In the genomic region with DNA sequence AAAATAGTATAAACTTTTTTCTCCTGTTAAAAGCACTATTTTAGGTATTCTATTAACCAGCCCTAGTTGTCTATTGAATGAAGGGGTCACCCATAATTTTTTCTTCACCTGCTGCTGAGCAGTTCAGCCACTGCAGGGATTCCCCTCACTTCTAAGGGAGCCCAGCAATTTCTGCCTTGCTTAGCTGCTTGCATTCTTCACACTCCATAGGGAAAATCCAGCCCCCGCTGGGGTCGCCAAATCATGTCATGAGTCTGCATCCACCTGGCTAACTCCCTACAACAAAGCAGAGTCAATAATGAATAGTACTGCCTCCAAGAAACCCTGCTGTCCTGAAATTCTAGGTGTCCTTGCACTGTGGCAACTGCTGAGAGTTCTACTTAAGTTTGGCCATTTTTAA, we compare ENCODE assay signal across 37 cellular contexts.
"Had no signal": no experiment of that assay in that cellular context is flagged by ENCODE, and none has a peak within 500 bp of the region (broad histone marks: within the 10 kb centered on the region; RNA-seq: fewer than 3 reads in every experiment).

No MANE protein-coding gene starts in this region.

- H3K9me3 ChIP-seq: adrenal gland, body of pancreas, breast epithelium had no signal

- H3K4me1 Mint-ChIP-seq: activated CD4-positive, alpha-beta T cell treated with anti-CD3 and anti-CD28 coated beads for 36 hours; activated CD4-positive, alpha-beta T cell treated with anti-CD3 and anti-CD28 coated beads, Interleukin-2, amount 10 ng/mL, durations not matched to agents 24 days and 14 days; activated naive CD8-positive, alpha-beta T cell treated with anti-CD3 and anti-CD28 coated beads for 36 hours; activated T-helper 17 cell treated with anti-CD3 and anti-CD28 coated beads, Interleukin-2, amount 50 U/mL, for 72 hours had no signal

- H3K36me3 Mint-ChIP-seq: activated CD4-positive, alpha-beta memory T cell treated with anti-CD3 and anti-CD28 coated beads for 36 hours; activated naive CD8-positive, alpha-beta T cell treated with anti-CD3 and anti-CD28 coated beads for 36 hours had no signal

- H3K27ac Mint-ChIP-seq: activated CD4-positive, alpha-beta memory T cell treated with anti-CD3 and anti-CD28 coated beads for 36 hours; activated CD4-positive, alpha-beta T cell treated with anti-CD3 and anti-CD28 coated beads for 36 hours; activated CD4-positive, alpha-beta T cell treated with anti-CD3 and anti-CD28 coated beads, Interleukin-2, amount 10 ng/mL, durations not matched to agents 24 days and 14 days; activated CD8-positive, alpha-beta T cell treated with anti-CD3 and anti-CD28 coated beads for 36 hours; activated naive CD4-positive, alpha-beta T cell treated with anti-CD3 and anti-CD28 coated beads for 36 hours; activated naive CD4-positive, alpha-beta T cell treated with anti-CD3 and anti-CD28 coated beads, Interleukin-2, amount 50 U/mL, for 72 hours; activated naive CD8-positive, alpha-beta T cell treated with anti-CD3 and anti-CD28 coated beads for 36 hours; activated T-cell treated with anti-CD3 and anti-CD28 coated beads, Interleukin-2, amount 50 U/mL, for 72 hours; activated T-helper 1 cell treated with anti-CD3 and anti-CD28 coated beads, Interleukin-12 subunit alpha, Interleukin-12 subunit beta, Interleukin-2, Interleukin-4 antibody, amounts not matched to agents 30 ng/mL and 10 ng/mL and 1 ng/mL, durations not matched to agents 14 hours and 24 hours and 36 hours; activated T-helper 17 cell treated with anti-CD3 and anti-CD28 coated beads, Interleukin-2, amount 50 U/mL, for 72 hours; T-helper 1 cell treated with Interleukin-12 subunit alpha and Interleukin-12 subunit beta and Interleukin-4 antibody, amounts not matched to agents 30 μg/mL and 1 μg/mL, for 36 hours; T-helper 2 cell treated with Interferon-gamma antibody and Interleukin-4, amounts not matched to agents 5 μg/mL and 100 μg/mL, for 36 hours had no signal

- H3K4me3 ChIP-seq: adrenal gland, body of pancreas, breast epithelium had no signal

- H3K27me3 Mint-ChIP-seq: activated CD4-positive, alpha-beta memory T cell treated with anti-CD3 and anti-CD28 coated beads for 36 hours; activated CD4-positive, alpha-beta T cell treated with anti-CD3 and anti-CD28 coated beads for 36 hours; activated CD4-positive, alpha-beta T cell treated with anti-CD3 and anti-CD28 coated beads, Interleukin-2, amount 10 ng/mL, durations not matched to agents 24 days and 14 days; activated CD8-positive, alpha-beta T cell treated with anti-CD3 and anti-CD28 coated beads for 36 hours; activated naive CD8-positive, alpha-beta T cell treated with anti-CD3 and anti-CD28 coated beads for 36 hours; activated T-helper 17 cell treated with anti-CD3 and anti-CD28 coated beads, Interleukin-2, amount 50 U/mL, for 72 hours had no signal

- H3K4me3 Mint-ChIP-seq: activated CD4-positive, alpha-beta memory T cell treated with anti-CD3 and anti-CD28 coated beads for 36 hours; activated CD4-positive, alpha-beta T cell treated with anti-CD3 and anti-CD28 coated beads for 36 hours; activated CD4-positive, alpha-beta T cell treated with anti-CD3 and anti-CD28 coated beads, Interleukin-2, amount 10 ng/mL, durations not matched to agents 24 days and 14 days; activated CD8-positive, alpha-beta T cell treated with anti-CD3 and anti-CD28 coated beads for 36 hours; activated naive CD4-positive, alpha-beta T cell treated with anti-CD3 and anti-CD28 coated beads for 36 hours; activated naive CD8-positive, alpha-beta T cell treated with anti-CD3 and anti-CD28 coated beads for 36 hours; activated T-cell treated with anti-CD3 and anti-CD28 coated beads, Interleukin-2, amount 50 U/mL, for 4 hours; activated T-cell treated with anti-CD3 and anti-CD28 coated beads, Interleukin-2, amount 50 U/mL, for 72 hours; activated T-helper 1 cell treated with anti-CD3 and anti-CD28 coated beads, Interleukin-12 subunit alpha, Interleukin-12 subunit beta, Interleukin-2, Interleukin-4 antibody, amounts not matched to agents 30 ng/mL and 10 ng/mL and 1 ng/mL, durations not matched to agents 14 hours and 24 hours and 36 hours; activated T-helper 17 cell treated with anti-CD3 and anti-CD28 coated beads, Interleukin-2, amount 50 U/mL, for 72 hours; T-helper 1 cell treated with Interleukin-12 subunit alpha and Interleukin-12 subunit beta and Interleukin-4 antibody, amounts not matched to agents 30 μg/mL and 1 μg/mL, for 36 hours; T-helper 2 cell treated with Interferon-gamma antibody and Interleukin-4, amounts not matched to agents 5 μg/mL and 100 μg/mL, for 36 hours had no signal

- H3K36me3 ChIP-seq: adrenal gland, brain microvascular endothelial cell, breast epithelium had no signal

- H3K4me1 ChIP-seq: adrenal gland, body of pancreas, breast epithelium had no signal

- H3K27ac ChIP-seq: adrenal gland, body of pancreas, brain microvascular endothelial cell, breast epithelium, VCaP had no signal

- ATAC-seq: activated CD4-positive, alpha-beta T cell treated with anti-CD3 and anti-CD28 coated beads for 36 hours; activated CD4-positive, CD25-positive, alpha-beta regulatory T cell treated with anti-CD3 and anti-CD28 coated beads, Interleukin-2, amount 50 U/mL, for 24 hours; activated CD8-positive, alpha-beta T cell treated with anti-CD3 and anti-CD28 coated beads for 36 hours; activated naive CD4-positive, alpha-beta T cell treated with anti-CD3 and anti-CD28 coated beads, Interleukin-2, amount 50 U/mL, for 72 hours; activated T-cell treated with anti-CD3 and anti-CD28 coated beads, Interleukin-2, amount 50 U/mL, for 4 hours; activated T-cell treated with anti-CD3 and anti-CD28 coated beads, Interleukin-2, amount 50 U/mL, for 72 hours; activated T-helper 17 cell treated with anti-CD3 and anti-CD28 coated beads, Interleukin-2, amount 50 U/mL, for 72 hours; body of pancreas had no signal

- DNase-seq: activated CD4-positive, alpha-beta memory T cell treated with anti-CD3 and anti-CD28 coated beads for 36 hours; activated CD4-positive, alpha-beta T cell treated with anti-CD3 and anti-CD28 coated beads for 1 hour; activated CD4-positive, alpha-beta T cell treated with anti-CD3 and anti-CD28 coated beads for 36 hours; activated CD4-positive, alpha-beta T cell treated with anti-CD3 and anti-CD28 coated beads, Interleukin-2, amount 10 ng/mL, durations not matched to agents 24 days and 14 days; activated CD4-positive, alpha-beta T cell treated with anti-CD3 and anti-CD28 coated beads, Interleukin-2, amount 50 U/mL, for 1 hour; activated CD4-positive, alpha-beta T cell treated with anti-CD3 and anti-CD28 coated beads, Interleukin-2, amount 50 U/mL, for 4 hours; activated CD4-positive, CD25-positive, alpha-beta regulatory T cell; activated CD8-positive, alpha-beta memory T cell treated with anti-CD3 and anti-CD28 coated beads, Interleukin-2, amount 50 U/mL, for 4 hours; activated CD8-positive, alpha-beta T cell treated with anti-CD3 and anti-CD28 coated beads for 36 hours; activated effector memory CD4-positive, alpha-beta T cell treated with anti-CD3 and anti-CD28 coated beads, Interleukin-2, amount 50 U/mL, for 16 hours; activated gamma-delta T cell treated with Interleukin-2 at 50 U/mL for 16 hours; activated naive CD4-positive, alpha-beta T cell; activated naive CD4-positive, alpha-beta T cell treated with anti-CD3 and anti-CD28 coated beads for 36 hours; activated naive CD4-positive, alpha-beta T cell treated with anti-CD3 and anti-CD28 coated beads, Interleukin-2, amount 50 U/mL, for 16 hours; activated naive CD8-positive, alpha-beta T cell treated with anti-CD3 and anti-CD28 coated beads for 36 hours; activated T-cell treated with anti-CD3 and anti-CD28 coated beads for 4 hours; activated T-cell treated with anti-CD3 and anti-CD28 coated beads, Interleukin-2, amount 50 U/mL, for 1 hour; activated T-cell treated with anti-CD3 and anti-CD28 coated beads, Interleukin-2, amount 50 U/mL, for 4 hours; activated T-cell treated with anti-CD3 and anti-CD28 coated beads, Interleukin-2, amount 50 U/mL, for 72 hours; adrenal gland; amniotic stem cell; aorta; body of pancreas; brain microvascular endothelial cell; central memory CD4-positive, alpha-beta T cell; SW 1271; T-helper 1 cell; T-helper 2 cell; T-helper 9 cell had no signal

- H3K27me3 ChIP-seq: adrenal gland, body of pancreas, brain microvascular endothelial cell, breast epithelium had no signal

- H3K9me3 Mint-ChIP-seq: activated CD8-positive, alpha-beta T cell treated with anti-CD3 and anti-CD28 coated beads for 36 hours had no signal
